Comparison of ENCODE assay signal across 11 cellular contexts in genomic region chr15:50767332-50767861, GRCh38. TPM values are rescaled to one million over a fixed set of nuclear protein-coding genes. Genes with fewer than 3 reads are reported as not detected.
A peak's percentile ranks its signal among the peaks of the same experiment; 100 is the strongest.
DNase-seq lines count a peak whose midpoint lies in the region; ATAC-seq and TF ChIP-seq lines count a peak whose summit lies in the region.
"Had no signal": no experiment of that assay in that cellular context is flagged by ENCODE, and none has a peak within 500 bp of the region (broad histone marks: within the 10 kb centered on the region; RNA-seq: fewer than 3 reads in every experiment).

No MANE protein-coding gene starts in this region.

- ATAC-seq in CD4-positive, CD25-positive, alpha-beta regulatory T cell (ENCODE audit: low read depth in 2 of 2), result no peak
- ATAC-seq in central memory CD8-positive, alpha-beta T cell (replicated peaks; ENCODE audit: extremely low read depth, poor library complexity, severe bottlenecking), result no peak
- no peak for ATAC-seq in naive thymus-derived CD8-positive, alpha-beta T cell
- ATAC-seq in GM19035 (IDR thresholded peaks at IDR 0.05; ENCODE audit: unreplicated experiment) (no peak), omental fat pad (ENCODE audit: low FRiP score) (no peak), GM19467 (IDR thresholded peaks at IDR 0.05; ENCODE audit: unreplicated experiment) (no peak)

- H3K4me1 ChIP-seq in CD4-positive, CD25-positive, alpha-beta regulatory T cell (ENCODE audit: control insufficient read depth, insufficient read depth, low read length, poor library complexity, severe bottlenecking), result peaks cover 24% of the 10 kb centered on the region

- POLR2A ChIA-PET in naive thymus-derived CD8-positive, alpha-beta T cell (lab: Charles Lee), result interaction anchor here (0.5 kb wide), 1 partner anchor 92 kb away, joined by 3 read pairs; no protein-coding TSS in a partner anchor

- no peaks in the 10 kb centered on the region for H3K27me3 ChIP-seq in CD4-positive, CD25-positive, alpha-beta regulatory T cell (ENCODE audit: control insufficient read depth, insufficient read depth, low read length)
- H3K27me3 ChIP-seq: ovary had no signal

- TF ChIP-seq CTCF in GM20000 (IDR thresholded peaks at IDR 0.05; ENCODE audit: extremely low read depth, missing control alignments) (no peak), omental fat pad (IDR thresholded peaks at IDR 0.05) (no peak)

- no peaks in the 10 kb centered on the region for H3K36me3 ChIP-seq in CD4-positive, CD25-positive, alpha-beta regulatory T cell (ENCODE audit: control insufficient read depth, insufficient read depth, low read length)
- H3K36me3 ChIP-seq: ovary had no signal

- peak overlapping the region; percentile 10 to 96 (median 92) for H3K4me3 Mint-ChIP-seq in CD4-positive, CD25-positive, alpha-beta regulatory T cell
- no peak overlapping the region for H3K4me3 Mint-ChIP-seq in central memory CD8-positive, alpha-beta T cell
- peak overlapping the region in 5 of 10 donors; percentile 18 to 87 (median 54) for H3K4me3 Mint-ChIP-seq in naive thymus-derived CD8-positive, alpha-beta T cell

- no peak overlapping the region for H3K4me3 ChIP-seq in CD4-positive, CD25-positive, alpha-beta regulatory T cell (ENCODE audit: low read depth, low read length)
- H3K4me3 ChIP-seq: ovary had no signal

- peak overlapping the region in 2 of 3 donors; percentile 60 to 77 for H3K27ac Mint-ChIP-seq in CD4-positive, CD25-positive, alpha-beta regulatory T cell
- H3K27ac Mint-ChIP-seq in central memory CD8-positive, alpha-beta T cell (ENCODE audit: low read depth), result peak overlapping the region; percentile 33
- H3K27ac Mint-ChIP-seq in naive thymus-derived CD8-positive, alpha-beta T cell, result peak overlapping the region; percentile 26 to 95 (median 45)

- no peak overlapping the region for H3K27ac ChIP-seq in CD4-positive, CD25-positive, alpha-beta regulatory T cell (ENCODE audit: insufficient read depth, low read length, poor library complexity, severe bottlenecking)
- H3K27ac ChIP-seq: HL-60, ovary had no signal

- H3K9me3 ChIP-seq in CD4-positive, CD25-positive, alpha-beta regulatory T cell (ENCODE audit: control insufficient read depth in 2 of 2, low read length in 2 of 2), result no peaks in the 10 kb centered on the region
- H3K9me3 ChIP-seq: ovary had no signal

- H3K9me3 Mint-ChIP-seq in CD4-positive, CD25-positive, alpha-beta regulatory T cell, result peaks cover 0 to 1% (median 0%) of the 10 kb centered on the region in 7 donors
- no peaks in the 10 kb centered on the region for H3K9me3 Mint-ChIP-seq in central memory CD8-positive, alpha-beta T cell
- H3K9me3 Mint-ChIP-seq in naive thymus-derived CD8-positive, alpha-beta T cell, result no peaks in the 10 kb centered on the region

- no peaks in the 10 kb centered on the region for H3K27me3 Mint-ChIP-seq in CD4-positive, CD25-positive, alpha-beta regulatory T cell
- H3K27me3 Mint-ChIP-seq in central memory CD8-positive, alpha-beta T cell, result no peaks in the 10 kb centered on the region
- H3K27me3 Mint-ChIP-seq in naive thymus-derived CD8-positive, alpha-beta T cell, result no peaks in the 10 kb centered on the region

- H3K4me1 Mint-ChIP-seq in CD4-positive, CD25-positive, alpha-beta regulatory T cell, result peaks cover 15 to 46% (median 27%) of the 10 kb centered on the region in 4 donors
- peaks cover 40% of the 10 kb centered on the region for H3K4me1 Mint-ChIP-seq in central memory CD8-positive, alpha-beta T cell
- H3K4me1 Mint-ChIP-seq in naive thymus-derived CD8-positive, alpha-beta T cell, result peaks cover 23 to 41% (median 36%) of the 10 kb centered on the region in 4 donors

- no peaks in the 10 kb centered on the region for H3K36me3 Mint-ChIP-seq in CD4-positive, CD25-positive, alpha-beta regulatory T cell
- peaks cover 14% of the 10 kb centered on the region for H3K36me3 Mint-ChIP-seq in central memory CD8-positive, alpha-beta T cell (ENCODE audit: insufficient read depth)
- no peaks in the 10 kb centered on the region for H3K36me3 Mint-ChIP-seq in naive thymus-derived CD8-positive, alpha-beta T cell

- DNase-seq in CD4-positive, CD25-positive, alpha-beta regulatory T cell, result no peak
- DNase-seq in GM20000 (ENCODE audit: low spot score), result peak; percentile 21
- DNase-seq in central memory CD8-positive, alpha-beta T cell (ENCODE audit: low spot score in 2 of 2), result no peak
- DNase-seq in naive thymus-derived CD8-positive, alpha-beta T cell, result no peak
- no peak for DNase-seq in omental fat pad (ENCODE audit: low spot score)
- no peak for DNase-seq in GM03348 (ENCODE audit: low spot score)
- DNase-seq: NCI-H748 treated with DMSO at 0.1 percent for 48 hours, ovary had no signal

RNA-seq across cellular contexts. Expression of gene SPPL2A, which starts 1.9 kb away (rescaled TPM):
- 69.0 TPM for total RNA-seq in CD4-positive, CD25-positive, alpha-beta regulatory T cell
- 10 to 100 TPM; 64.2 to 92.3 (median 75.9) TPM for polyA plus RNA-seq in CD4-positive, CD25-positive, alpha-beta regulatory T cell
- 10 to 100 TPM; 38.6 to 56.3 TPM for total RNA-seq in naive thymus-derived CD8-positive, alpha-beta T cell
- polyA plus RNA-seq in naive thymus-derived CD8-positive, alpha-beta T cell, result 10 to 100 TPM; 33.3 to 74.3 (median 43.0) TPM
- total RNA-seq in omental fat pad, result 100 to 1,000 TPM; 127 to 209 (median 151) TPM
